Comparison of ENCODE assay signal across 19 cellular contexts in genomic region chr10:63468947-63469346, GRCh38. TPM values are rescaled to one million over a fixed set of nuclear protein-coding genes. Genes with fewer than 3 reads are reported as not detected.
DNase-seq lines count a peak whose midpoint lies in the region; ATAC-seq, FAIRE-seq and TF ChIP-seq lines count a peak whose summit lies in the region.
"Had no signal": no experiment of that assay in that cellular context is flagged by ENCODE, and none has a peak within 500 bp of the region (broad histone marks: within the 10 kb centered on the region; RNA-seq: fewer than 3 reads in every experiment).

No MANE protein-coding gene starts in this region.

- WGBS in smooth muscle cell (ENCODE audit: low lambda C conversion rate), result 88% methylated on average over 1 of the region's 1 CpG
- WGBS in heart right ventricle, 2 donors, result 95 to 96% methylated on average over 1 of the region's 1 CpG

- H3K4me1 ChIP-seq in Panc1 (ENCODE audit: control insufficient read depth, insufficient read depth, low read length), result peaks cover 31% of the 10 kb centered on the region
- H3K4me1 ChIP-seq in smooth muscle cell (ENCODE audit: low read depth), result peaks cover 20% of the 10 kb centered on the region
- peaks cover 0 to 38% (median 24%) of the 10 kb centered on the region in 9 donors for H3K4me1 ChIP-seq in heart right ventricle

- POLR2A ChIA-PET in Panc1 (lab: Charles Lee), result no interaction called here

- BruUV-seq in Panc1 (replicated peaks; lab: Mats Ljungman, UMichigan), result no TSS peak

- peaks cover 8% of the 10 kb centered on the region for H3F3A ChIP-seq in smooth muscle cell (ENCODE audit: low read depth)

- peak; percentile 78 for FAIRE-seq in A204.1 (lab: Jason Lieb, UNC)
- FAIRE-seq: A549, D721Med, GM12891, GM19239, H1 had no signal

- in situ Hi-C loops in Panc1 (cut with HindIII; ENCODE audit: low pct_unique_long_range_greater_than_20kb, low sequenced_read_pairs), result no loop called here

- intact Hi-C loops in Panc1 (cut with micrococcal nuclease; ENCODE audit: unreplicated experiment) (loop anchor here (5.0 to 10.0 kb wide), 4 partner anchors 53 to 252 kb away; partner anchors contain the start of gene REEP3), heart right ventricle (cut with DNase I) (loop anchor here in 9 of 10 donors (5.0 to 10.0 kb wide), 13 partner anchors 46 to 254 kb away; partner anchors contain the start of gene REEP3 (in 4 of the 9))

- CTCF ChIA-PET in Panc1 (lab: Charles Lee), result no interaction called here

- H2AFZ ChIP-seq in smooth muscle cell (ENCODE audit: low read depth), result no peak overlapping the region

- peaks cover 51% of the 10 kb centered on the region for H4K20me1 ChIP-seq in smooth muscle cell (ENCODE audit: low read depth)

- H3K9me3 ChIP-seq in Panc1 (ENCODE audit: control insufficient read depth, insufficient read depth, low read depth, low read length) (no peaks in the 10 kb centered on the region), smooth muscle cell (replicated peaks; ENCODE audit: low read depth) (no peaks in the 10 kb centered on the region), heart right ventricle (no peaks in the 10 kb centered on the region)
- H3K9me3 ChIP-seq: A549, Caco-2 had no signal

- H3K27me3 ChIP-seq in Panc1 (ENCODE audit: control insufficient read depth, insufficient read depth, low read length), result no peaks in the 10 kb centered on the region
- no peaks in the 10 kb centered on the region for H3K27me3 ChIP-seq in smooth muscle cell (ENCODE audit: low read depth)
- no peaks in the 10 kb centered on the region for H3K27me3 ChIP-seq in heart right ventricle

- H3K36me3 ChIP-seq in Panc1 (ENCODE audit: control insufficient read depth, insufficient read depth, low read length) (no peaks in the 10 kb centered on the region), smooth muscle cell (ENCODE audit: low read depth) (no peaks in the 10 kb centered on the region), heart right ventricle (no peaks in the 10 kb centered on the region)

- no peak overlapping the region for H3K9ac ChIP-seq in smooth muscle cell (ENCODE audit: low read depth)

- TF ChIP-seq CTCF in Panc1 (IDR thresholded peaks at IDR 0.05) (no peak), smooth muscle cell (IDR thresholded peaks at IDR 0.05; ENCODE audit: borderline replicate concordance, insufficient read depth, poor library complexity, severe bottlenecking) (no peak), heart right ventricle (IDR thresholded peaks at IDR 0.05) (no peak)

- H3K4me3 ChIP-seq in Panc1 (ENCODE audit: low read depth in 2 of 2, low read length in 2 of 2) (no peak overlapping the region), smooth muscle cell (no peak overlapping the region), heart right ventricle (no peak overlapping the region)
- H3K4me3 ChIP-seq: A549 had no signal

- peaks cover 84% of the 10 kb centered on the region for H3K79me2 ChIP-seq in smooth muscle cell (ENCODE audit: low read depth)

- H3K27ac ChIP-seq in Panc1 (ENCODE audit: low read length), result peak overlapping the region; percentile 98; the same call in 1 of the 2 replicates
- peak overlapping the region; percentile 3 for H3K27ac ChIP-seq in smooth muscle cell (ENCODE audit: low read depth)
- no peak overlapping the region for H3K27ac ChIP-seq in heart right ventricle
- H3K27ac ChIP-seq: A549, C4-2B had no signal

- peak; percentile 29 for DNase-seq in DMS114 treated with DMSO at 0.1 percent for 48 hours (lab: John Stamatoyannopoulos, UW; ENCODE audit: unreplicated experiment)
- no peak for DNase-seq in Panc1 (ENCODE audit: low read depth, low spot score)
- no peak for DNase-seq in smooth muscle cell (lab: John Stamatoyannopoulos, UW; ENCODE audit: unreplicated experiment)
- DNase-seq in heart right ventricle, result no peak
- no peak for DNase-seq in NCI-H345 treated with DMSO at 0.1 percent for 48 hours (lab: John Stamatoyannopoulos, UW; ENCODE audit: unreplicated experiment)
- DNase-seq: AML-193; Caco-2; CD4-positive, alpha-beta T cell; DMS153; DMS79 treated with DMSO at 0.1 percent for 48 hours; GF-D8; H9 had no signal

- ATAC-seq in Panc1 (no peak), heart right ventricle (no peak)
- ATAC-seq: A549 had no signal

- no peak overlapping the region for H3K4me2 ChIP-seq in smooth muscle cell
- H3K4me2 ChIP-seq: A549 had no signal

RNA-seq across cellular contexts. Expression of gene JMJD1C, which starts 3.2 kb away (rescaled TPM):
- total RNA-seq in Panc1 (2021; ENCODE audit: unreplicated experiment) (88.3 TPM), smooth muscle cell (132 and 173 TPM in 2 replicates), heart right ventricle (10 to 100 TPM; 30.9 to 51.9 (median 39.2) TPM)
- 28.9 TPM for polyA plus RNA-seq in Panc1 (2012; ENCODE audit: insufficient read length)
- polyA plus RNA-seq in smooth muscle cell (28.5 and 52.5 TPM in 2 replicates), heart right ventricle (10 to 100 TPM; 14.4 to 70.4 TPM)

RNA-seq across cellular contexts. Expression of gene REEP3, which starts 52.3 kb away (rescaled TPM):
- 135 TPM for total RNA-seq in Panc1 (2021; ENCODE audit: unreplicated experiment)
- polyA plus RNA-seq in Panc1 (2012; ENCODE audit: insufficient read length), result 42.3 TPM
- 77.2 and 80.4 TPM in 2 replicates for total RNA-seq in smooth muscle cell
- 38.8 and 42.3 TPM in 2 replicates for polyA plus RNA-seq in smooth muscle cell
- total RNA-seq in heart right ventricle, result 10 to 100 TPM; 12.3 to 27.7 (median 18.1) TPM
- polyA plus RNA-seq in heart right ventricle, result 10 to 100 TPM in 1 of 2 donors, 1 to 10 TPM in 1; 9.9 to 13.7 TPM

Comparison
In these comparisons a context has a peak if more than half of its experiments do, and no peak if none do; other contexts are left out.
1. H3K27ac ChIP-seq: peak in Panc1 (single experiment) and smooth muscle cell (single experiment); none in heart right ventricle (0 of 10).